Comparison of ENCODE assay signal across 13 cellular contexts in genomic region chr3:153051427-153052095, GRCh38.
A peak's percentile ranks its signal among the peaks of the same experiment; 100 is the strongest.
DNase-seq lines count a peak whose midpoint lies in the region; ATAC-seq and TF ChIP-seq lines count a peak whose summit lies in the region.
"Had no signal": no experiment of that assay in that cellular context is flagged by ENCODE, and none has a peak within 500 bp of the region (broad histone marks: within the 10 kb centered on the region; RNA-seq: fewer than 3 reads in every experiment).

No MANE protein-coding gene starts in this region.

- BruUV-seq in mammary epithelial cell (replicated peaks; lab: Mats Ljungman, UMichigan): TSS peak; percentile 93

- CTCF ChIA-PET in mammary epithelial cell (lab: Charles Lee; ENCODE audit: low non-redundant PET): interaction anchor here (0.6 to 0.8 kb wide), 3 partner anchors 46 to 93 kb away, joined by 3 to 5 read pairs (median 5); no protein-coding TSS in a partner anchor

- no peak overlapping the region for H2AK5ac ChIP-seq in mesenchymal stem cell (ENCODE audit: low read length, severe bottlenecking)

- H3K18ac ChIP-seq in mesenchymal stem cell (ENCODE audit: low read depth in 1 of 2, low read length in 2 of 2): peak overlapping the region; percentile 60 to 84

- H4K20me1 ChIP-seq in mammary epithelial cell (ENCODE audit: insufficient read depth, low read length): no peaks in the 10 kb centered on the region

- no peaks in the 10 kb centered on the region for H3K27me3 ChIP-seq in ACC112 (ENCODE audit: insufficient read depth, low read length)
- H3K27me3 ChIP-seq in mammary epithelial cell (ENCODE audit: insufficient read depth, low read length): no peaks in the 10 kb centered on the region
- H3K27me3 ChIP-seq in mesenchymal stem cell (ENCODE audit: control insufficient read depth in 1 of 2, insufficient read depth in 1 of 2, low read length in 2 of 2): no peaks in the 10 kb centered on the region

- H3K27ac Mint-ChIP-seq in activated T-cell treated with anti-CD3 and anti-CD28 coated beads, Interleukin-2, amount 50 U/mL, for 72 hours: no peak overlapping the region
- H3K27ac Mint-ChIP-seq in stimulated activated effector memory CD8-positive, alpha-beta T cell treated with anti-CD3 and anti-CD28 coated beads, Interleukin-12 subunit alpha, Interleukin-12 subunit beta, amount 100 ng/mL, for 72 hours: no peak overlapping the region
- H3K27ac Mint-ChIP-seq in activated T-cell treated with anti-CD3 and anti-CD28 coated beads, Interleukin-2, amount 50 U/mL, for 24 hours: no peak overlapping the region
- H3K27ac Mint-ChIP-seq: activated CD4-positive, alpha-beta memory T cell treated with anti-CD3 and anti-CD28 coated beads, Interleukin-2, amount 10 ng/mL, durations not matched to agents 7 days and 5 days had no signal

- 43% methylated on average over 6 of the region's 6 CpGs for WGBS in mammary epithelial cell (ENCODE audit: low coverage, missing lambda C conversion rate)
- WGBS in mesenchymal stem cell: 0% methylated on average over 2 of the region's 6 CpGs

- peak overlapping the region; percentile 79 for H3K27ac ChIP-seq in ACC112 (ENCODE audit: low read depth, low read length)
- peak overlapping the region; percentile 96 for H3K27ac ChIP-seq in mammary epithelial cell (ENCODE audit: insufficient read depth, low read depth, low read length)
- peak overlapping the region; percentile 77 for H3K27ac ChIP-seq in mesenchymal stem cell (ENCODE audit: low read length, poor library complexity, severe bottlenecking)
- H3K27ac ChIP-seq: C4-2B had no signal

- no peak overlapping the region for H2BK15ac ChIP-seq in mesenchymal stem cell (ENCODE audit: low read depth, poor library complexity, severe bottlenecking)

- no peaks in the 10 kb centered on the region for H3K27me3 Mint-ChIP-seq in activated T-cell treated with anti-CD3 and anti-CD28 coated beads, Interleukin-2, amount 50 U/mL, for 72 hours (ENCODE audit: low read depth)
- no peaks in the 10 kb centered on the region for H3K27me3 Mint-ChIP-seq in activated T-cell treated with anti-CD3 and anti-CD28 coated beads, Interleukin-2, amount 50 U/mL, for 24 hours
- H3K27me3 Mint-ChIP-seq: activated CD4-positive, alpha-beta memory T cell treated with anti-CD3 and anti-CD28 coated beads, Interleukin-2, amount 10 ng/mL, durations not matched to agents 7 days and 5 days had no signal

- H3K4me2 ChIP-seq in mammary epithelial cell (ENCODE audit: insufficient read depth, low read depth, low read length) (peak overlapping the region; percentile 72), mesenchymal stem cell (ENCODE audit: low read length, poor library complexity, severe bottlenecking) (no peak overlapping the region)

- intact Hi-C loops in mammary epithelial cell (cut with micrococcal nuclease): loop anchor here (1.0 kb wide), 2 partner anchors 87 to 110 kb away; no protein-coding TSS in a partner anchor

- H2AFZ ChIP-seq in ACC112 (ENCODE audit: low read length, unreplicated experiment) (peak overlapping the region; percentile 38), mammary epithelial cell (ENCODE audit: low read depth, low read length) (peak overlapping the region; percentile 66), mesenchymal stem cell (ENCODE audit: low read depth, low read length) (no peak overlapping the region)

- in situ Hi-C loops in mammary epithelial cell (cut with MboI; ENCODE audit: low sequenced_read_pairs in 2 of 2): loop anchor here in 1 of 2 donors (10.0 kb wide), 1 partner anchor 113 kb away; the partner anchor contains the start of gene RAP2B

- no peak overlapping the region for H4K91ac ChIP-seq in mesenchymal stem cell (ENCODE audit: low read length)

- no peaks in the 10 kb centered on the region for H3K36me3 ChIP-seq in ACC112 (ENCODE audit: insufficient read depth, low read length)
- no peaks in the 10 kb centered on the region for H3K36me3 ChIP-seq in mammary epithelial cell (ENCODE audit: insufficient read depth, low read length)
- H3K36me3 ChIP-seq in mesenchymal stem cell (ENCODE audit: control insufficient read depth in 1 of 2, insufficient read depth in 2 of 2, low read depth in 1 of 2, low read length in 2 of 2): no peaks in the 10 kb centered on the region

- H3K14ac ChIP-seq in mesenchymal stem cell (ENCODE audit: low read length in 2 of 2): no peak overlapping the region

- peaks cover 23% of the 10 kb centered on the region for H3K4me1 ChIP-seq in ACC112 (ENCODE audit: control insufficient read depth, insufficient read depth, low read length, unreplicated experiment)
- peaks cover 21% of the 10 kb centered on the region for H3K4me1 ChIP-seq in mammary epithelial cell (ENCODE audit: insufficient read depth, low read length)
- H3K4me1 ChIP-seq in mesenchymal stem cell (ENCODE audit: control insufficient read depth, insufficient read depth, low read depth, low read length): peaks cover 3% of the 10 kb centered on the region

- no peaks in the 10 kb centered on the region for H3K4me1 Mint-ChIP-seq in activated T-cell treated with anti-CD3 and anti-CD28 coated beads, Interleukin-2, amount 50 U/mL, for 72 hours (ENCODE audit: low read depth)
- no peaks in the 10 kb centered on the region for H3K4me1 Mint-ChIP-seq in stimulated activated effector memory CD8-positive, alpha-beta T cell treated with anti-CD3 and anti-CD28 coated beads, Interleukin-12 subunit alpha, Interleukin-12 subunit beta, amount 100 ng/mL, for 72 hours
- no peaks in the 10 kb centered on the region for H3K4me1 Mint-ChIP-seq in activated T-cell treated with anti-CD3 and anti-CD28 coated beads, Interleukin-2, amount 50 U/mL, for 24 hours (ENCODE audit: low read depth)
- H3K4me1 Mint-ChIP-seq: activated CD4-positive, alpha-beta memory T cell treated with anti-CD3 and anti-CD28 coated beads, Interleukin-2, amount 10 ng/mL, durations not matched to agents 7 days and 5 days; neural crest cell had no signal

- ATAC-seq in activated T-cell treated with anti-CD3 and anti-CD28 coated beads, Interleukin-2, amount 50 U/mL, for 72 hours (replicated peaks in 1 of 2): no peak
- ATAC-seq in stimulated activated effector memory CD8-positive, alpha-beta T cell treated with anti-CD3 and anti-CD28 coated beads, Interleukin-12 subunit alpha, Interleukin-12 subunit beta, amount 100 ng/mL, for 72 hours: no peak

- no peak overlapping the region for H3K23ac ChIP-seq in mesenchymal stem cell (ENCODE audit: low read length in 2 of 2)

- TF ChIP-seq CTCF in mammary epithelial cell (conservative IDR thresholded peaks at IDR 0.05 in 1 of 2, IDR thresholded peaks at IDR 0.05 in 1 of 2; ENCODE audit: extremely low read depth in 1 of 2, insufficient read depth in 1 of 2, low read depth in 1 of 2, low read length in 2 of 2): no peak

- dilution Hi-C loops in mammary epithelial cell (cut with HindIII; ENCODE audit: low sequenced_read_pairs): loop anchor here (5.0 kb wide), 2 partner anchors 86 to 111 kb away; partner anchors contain the start of gene RAP2B

- H3K4me3 ChIP-seq in ACC112 (ENCODE audit: low read depth, low read length) (peak overlapping the region; percentile 50), mammary epithelial cell (replicated peaks in 1 of 3; ENCODE audit: insufficient read depth in 1 of 3, low read depth in 2 of 3, low read length in 3 of 3) (no peak overlapping the region), mesenchymal stem cell (ENCODE audit: insufficient read depth in 1 of 2, low read depth in 1 of 2, low read length in 2 of 2) (no peak overlapping the region)

- H3K4ac ChIP-seq in mesenchymal stem cell (ENCODE audit: low read depth in 1 of 2, low read length in 2 of 2): no peak overlapping the region

- no peaks in the 10 kb centered on the region for H3K9me3 Mint-ChIP-seq in activated T-cell treated with anti-CD3 and anti-CD28 coated beads, Interleukin-2, amount 50 U/mL, for 72 hours
- no peaks in the 10 kb centered on the region for H3K9me3 Mint-ChIP-seq in stimulated activated effector memory CD8-positive, alpha-beta T cell treated with anti-CD3 and anti-CD28 coated beads, Interleukin-12 subunit alpha, Interleukin-12 subunit beta, amount 100 ng/mL, for 72 hours
- no peaks in the 10 kb centered on the region for H3K9me3 Mint-ChIP-seq in activated T-cell treated with anti-CD3 and anti-CD28 coated beads, Interleukin-2, amount 50 U/mL, for 24 hours
- H3K9me3 Mint-ChIP-seq: activated CD4-positive, alpha-beta memory T cell treated with anti-CD3 and anti-CD28 coated beads, Interleukin-2, amount 10 ng/mL, durations not matched to agents 7 days and 5 days; neural crest cell had no signal

- no peaks in the 10 kb centered on the region for H3K79me2 ChIP-seq in ACC112 (ENCODE audit: control insufficient read depth, insufficient read depth, low read length, unreplicated experiment)
- no peaks in the 10 kb centered on the region for H3K79me2 ChIP-seq in mammary epithelial cell (ENCODE audit: insufficient read depth, low read length)

- H3K9me3 ChIP-seq in mammary epithelial cell (replicated peaks; ENCODE audit: insufficient read depth, low read length): no peaks in the 10 kb centered on the region
- no peaks in the 10 kb centered on the region for H3K9me3 ChIP-seq in mesenchymal stem cell (ENCODE audit: control insufficient read depth, low read length)

- no peak overlapping the region for H2BK5ac ChIP-seq in mesenchymal stem cell (ENCODE audit: low read depth, low read length, poor library complexity, severe bottlenecking)

- H3K36me3 Mint-ChIP-seq in activated T-cell treated with anti-CD3 and anti-CD28 coated beads, Interleukin-2, amount 50 U/mL, for 72 hours (ENCODE audit: insufficient read depth in 2 of 2): no peaks in the 10 kb centered on the region
- no peaks in the 10 kb centered on the region for H3K36me3 Mint-ChIP-seq in stimulated activated effector memory CD8-positive, alpha-beta T cell treated with anti-CD3 and anti-CD28 coated beads, Interleukin-12 subunit alpha, Interleukin-12 subunit beta, amount 100 ng/mL, for 72 hours
- no peaks in the 10 kb centered on the region for H3K36me3 Mint-ChIP-seq in activated T-cell treated with anti-CD3 and anti-CD28 coated beads, Interleukin-2, amount 50 U/mL, for 24 hours (ENCODE audit: low read depth)

- H2BK120ac ChIP-seq in mesenchymal stem cell (ENCODE audit: low read depth, low read length): no peak overlapping the region

- DNase-seq in LHCN-M2 (ENCODE audit: low read depth) (peak; percentile 87), mammary epithelial cell (peak; percentile 88), mesenchymal stem cell (peak; percentile 90)
- DNase-seq in activated T-cell treated with anti-CD3 and anti-CD28 coated beads, Interleukin-2, amount 50 U/mL, for 72 hours: no peak
- no peak for DNase-seq in stimulated activated effector memory CD8-positive, alpha-beta T cell treated with anti-CD3 and anti-CD28 coated beads, Interleukin-12 subunit alpha, Interleukin-12 subunit beta, amount 100 ng/mL, for 72 hours (ENCODE audit: low spot score in 2 of 2)
- DNase-seq in activated CD8-positive, alpha-beta memory T cell treated with anti-CD3 and anti-CD28 coated beads, Interleukin-2, amount 50 U/mL, for 48 hours: no peak
- DNase-seq in activated T-cell treated with anti-CD3 and anti-CD28 coated beads, Interleukin-2, amount 50 U/mL, for 24 hours: no peak
- DNase-seq: activated CD4-positive, alpha-beta memory T cell treated with anti-CD3 and anti-CD28 coated beads, Interleukin-2, amount 10 ng/mL, durations not matched to agents 7 days and 5 days; NCI-H526 treated with DMSO at 0.1 percent for 48 hours; stimulated activated CD8-positive, alpha-beta memory T cell treated with anti-CD3 and anti-CD28 coated beads, Interleukin-4, amount 100 ng/mL, for 48 hours had no signal

- peak overlapping the region; percentile 74 for H4K8ac ChIP-seq in mesenchymal stem cell (ENCODE audit: low read length)

- no peak overlapping the region for H3K4me3 Mint-ChIP-seq in activated T-cell treated with anti-CD3 and anti-CD28 coated beads, Interleukin-2, amount 50 U/mL, for 72 hours
- no peak overlapping the region for H3K4me3 Mint-ChIP-seq in stimulated activated effector memory CD8-positive, alpha-beta T cell treated with anti-CD3 and anti-CD28 coated beads, Interleukin-12 subunit alpha, Interleukin-12 subunit beta, amount 100 ng/mL, for 72 hours
- H3K4me3 Mint-ChIP-seq in activated T-cell treated with anti-CD3 and anti-CD28 coated beads, Interleukin-2, amount 50 U/mL, for 24 hours: no peak overlapping the region
- H3K4me3 Mint-ChIP-seq: activated CD4-positive, alpha-beta memory T cell treated with anti-CD3 and anti-CD28 coated beads, Interleukin-2, amount 10 ng/mL, durations not matched to agents 7 days and 5 days; neural crest cell had no signal

- H2BK12ac ChIP-seq in mesenchymal stem cell (ENCODE audit: low read length in 2 of 2): peak overlapping the region in 1 of 2 experiments; percentile 83

- peak overlapping the region; percentile 49 for H3K9ac ChIP-seq in mammary epithelial cell (ENCODE audit: insufficient read depth, low read length)
- H3K9ac ChIP-seq in mesenchymal stem cell (ENCODE audit: low read length): peak overlapping the region; percentile 46

- no peaks in the 10 kb centered on the region for H3K79me1 ChIP-seq in mesenchymal stem cell (replicated peaks; ENCODE audit: low read length, poor library complexity, severe bottlenecking)

Comparison
In these comparisons a context has a peak if more than half of its experiments do, and no peak if none do; other contexts are left out.
1. DNase-seq: peak in LHCN-M2 (single experiment), mammary epithelial cell (single experiment) and mesenchymal stem cell (single experiment); none in activated T-cell treated with anti-CD3 and anti-CD28 coated beads, Interleukin-2, amount 50 U/mL, for 72 hours (0 of 2), stimulated activated effector memory CD8-positive, alpha-beta T cell treated with anti-CD3 and anti-CD28 coated beads, Interleukin-12 subunit alpha, Interleukin-12 subunit beta, amount 100 ng/mL, for 72 hours (0 of 2), activated CD8-positive, alpha-beta memory T cell treated with anti-CD3 and anti-CD28 coated beads, Interleukin-2, amount 50 U/mL, for 48 hours (single experiment) and activated T-cell treated with anti-CD3 and anti-CD28 coated beads, Interleukin-2, amount 50 U/mL, for 24 hours (single experiment).
2. Peak in every context shown above with its lines, with median percentiles within 50 percentile points of each other: H3K27ac ChIP-seq.